8 cellular contexts compared by ENCODE assay signal in genomic region chr15:98647026-98647773, GRCh38.
DNase-seq lines count a peak whose midpoint lies in the region; ATAC-seq and TF ChIP-seq lines count a peak whose summit lies in the region.

No MANE protein-coding gene starts in this region.

- no peak for ATAC-seq in HG03378 (IDR thresholded peaks at IDR 0.05; ENCODE audit: unreplicated experiment)

- H3K9me3 ChIP-seq in HEK293 (ENCODE audit: control insufficient read depth, insufficient read depth, low read depth, low read length): no peaks in the 10 kb centered on the region

- TF ChIP-seq POLR2A in NB4 (IDR thresholded peaks at IDR 0.05; ENCODE audit: extremely low read depth, insufficient read length): peak; percentile 35

- H3K4me1 ChIP-seq in HEK293 (ENCODE audit: control insufficient read depth, insufficient read depth, low read length): peaks cover 6% of the 10 kb centered on the region; the same call in 1 of the 2 replicates

- TF ChIP-seq CTCF in GM10266 (IDR thresholded peaks at IDR 0.05; ENCODE audit: control insufficient read depth, insufficient read depth, low read depth, missing control alignments) (peak; percentile 77), HEK293 (tag by site-specific recombination; IDR thresholded peaks at IDR 0.05) (no peak; the same call in 1 of the 2 replicates), NB4 (IDR thresholded peaks at IDR 0.05; ENCODE audit: low read depth, low read length) (no peak), WI38 (IDR thresholded peaks at IDR 0.05; ENCODE audit: low read depth, low read length) (no peak)

- no peaks in the 10 kb centered on the region for H3K36me3 ChIP-seq in HEK293 (ENCODE audit: control insufficient read depth in 2 of 2, insufficient read depth in 1 of 2, low read length in 2 of 2)

- DNase-seq in GM10266 (ENCODE audit: extremely low spot score): peak; percentile 87
- DNase-seq in NB4 (ENCODE audit: low read depth): peak; percentile 93
- DNase-seq in caudate nucleus (lab: John Stamatoyannopoulos, UW): peak in 42 of 61 donors; percentile 27 to 85 (median 65)
- DNase-seq in islet precursor cell: peak; percentile 90
- peak; percentile 43 to 52 for DNase-seq in stimulated activated CD4-positive, alpha-beta T cell treated with anti-CD3 and anti-CD28 coated beads, Interleukin-15, amount 100 ng/mL, for 1 hour (ENCODE audit: low read depth in 1 of 2, low spot score in 1 of 2)

- CTCF ChIA-PET in HEK293 (lab: Yijun Ruan, JAX): interaction anchor here (0.6 to 7.0 kb wide), 22 partner anchors 9 to 439 kb away, joined by 3 to 89 read pairs (median 3); no protein-coding TSS in a partner anchor

- POLR2A ChIA-PET in HEK293 (lab: Yijun Ruan, JAX): interaction anchor here (0.6 to 2.6 kb wide), 13 partner anchors 9 to 204 kb away, joined by 3 to 16 read pairs (median 3); no protein-coding TSS in a partner anchor

- peak overlapping the region; percentile 76 for H3K4me3 ChIP-seq in HEK293 (ENCODE audit: low read depth, low read length)
- peak overlapping the region; percentile 93 for H3K4me3 ChIP-seq in NB4 (ENCODE audit: low read depth, low read length)
- H3K4me3 ChIP-seq in WI38 (ENCODE audit: low read depth, low read length): peak overlapping the region; percentile 82

- H3K27ac ChIP-seq in HEK293 (ENCODE audit: extremely low read depth, low read depth, low read length) (peak overlapping the region; percentile 96), caudate nucleus (ENCODE audit: low read depth, low read length) (peak overlapping the region; percentile 83)

TF ChIP-seq in HEK293, 187 proteins besides CTCF, POLR2A, EP300 and RAD21 (continues in another document):
- TF ChIP-seq ATF2 (tag by site-specific recombination; IDR thresholded peaks at IDR 0.05; ENCODE audit: low read depth) (no peak), ZNF341 (tag by site-specific recombination; IDR thresholded peaks at IDR 0.05; ENCODE audit: low read depth) (peak; percentile 99), ZNF580 (tag by site-specific recombination; IDR thresholded peaks at IDR 0.05) (peak; percentile 22; the same call in 1 of the 2 replicates), ZNF585B (tag by site-specific recombination; IDR thresholded peaks at IDR 0.05) (no peak), ZNF394 (tag by site-specific recombination; IDR thresholded peaks at IDR 0.05; ENCODE audit: borderline replicate concordance) (peak; percentile 68; the same call in 1 of the 2 replicates), REST (tag by site-specific recombination; IDR thresholded peaks at IDR 0.05) (no peak), PRDM10 (tag by site-specific recombination; IDR thresholded peaks at IDR 0.05) (peak; percentile 73), ZBTB8A (tag by site-specific recombination; IDR thresholded peaks at IDR 0.05) (peak; percentile 58), ZBTB44 (tag by site-specific recombination; IDR thresholded peaks at IDR 0.05) (peak; percentile 19; the same call in 1 of the 2 replicates), MEIS1 (CRISPR knock-in tag; IDR thresholded peaks at IDR 0.05; ENCODE audit: borderline replicate concordance) (peak; percentile 21; the same call in 1 of the 2 replicates), ZNF140 (tag by site-specific recombination; IDR thresholded peaks at IDR 0.05) (no peak), ZNF350 (tag by site-specific recombination; IDR thresholded peaks at IDR 0.05) (no peak), ZNF132 (tag by site-specific recombination; IDR thresholded peaks at IDR 0.05; ENCODE audit: borderline replicate concordance) (no peak), ZNF639 (tag by site-specific recombination; IDR thresholded peaks at IDR 0.05) (peak; percentile 55; the same call in 1 of the 2 replicates), ZNF560 (tag by site-specific recombination; IDR thresholded peaks at IDR 0.05; ENCODE audit: borderline replicate concordance) (no peak)
